21 cellular contexts compared by ENCODE assay signal in the genomic region with DNA sequence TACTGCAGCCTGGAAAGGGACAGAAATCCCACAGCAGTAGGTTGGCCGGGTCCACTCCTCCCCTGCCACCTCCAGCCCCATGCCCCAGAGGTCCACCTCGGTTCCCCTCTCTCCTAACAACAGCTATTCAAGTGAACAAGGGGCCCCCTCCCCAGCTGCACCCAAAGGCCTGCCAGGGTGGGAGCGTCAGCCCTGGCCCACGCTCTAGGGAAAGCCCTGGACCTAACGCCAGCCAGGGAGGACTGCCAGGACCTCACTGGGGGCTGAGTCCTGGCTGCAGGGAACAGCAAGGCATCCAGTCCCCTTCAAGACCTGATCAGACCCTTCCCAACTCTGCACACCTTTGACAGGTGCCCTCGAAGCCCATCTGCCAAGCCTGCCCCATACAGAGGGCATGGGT. TPM values are rescaled to one million over a fixed set of nuclear protein-coding genes. Genes with fewer than 3 reads are reported as not detected.
DNase-seq lines count a peak whose midpoint lies in the region; ATAC-seq, FAIRE-seq and TF ChIP-seq lines count a peak whose summit lies in the region.
"Had no signal": no experiment of that assay in that cellular context is flagged by ENCODE, and none has a peak within 500 bp of the region (broad histone marks: within the 10 kb centered on the region; RNA-seq: fewer than 3 reads in every experiment).

No MANE protein-coding gene starts in this region.

- no peaks in the 10 kb centered on the region for H3K9me3 ChIP-seq in BLaER1 treated with 17β-estradiol and CSF1 and Interleukin-3, amounts not matched to agents 10 nM and 100 nM (replicated peaks in 1 of 11)
- H3K9me3 ChIP-seq in mucosa of rectum (ENCODE audit: control insufficient read depth in 2 of 2, low read length in 2 of 2): no peaks in the 10 kb centered on the region
- no peaks in the 10 kb centered on the region for H3K9me3 ChIP-seq in small intestine (ENCODE audit: control insufficient read depth, low read depth)
- H3K9me3 ChIP-seq: SJSA1 had no signal

- H3K36me3 Mint-ChIP-seq in HFFc6 (ENCODE audit: low read depth): no peaks in the 10 kb centered on the region
- H3K36me3 Mint-ChIP-seq in activated CD8-positive, alpha-beta T cell treated with anti-CD3 and anti-CD28 coated beads, Interleukin-2, amount 10 ng/mL, durations not matched to agents 7 days and 5 days (ENCODE audit: low read depth): peaks cover 17% of the 10 kb centered on the region
- H3K36me3 Mint-ChIP-seq in activated naive CD4-positive, alpha-beta T cell treated with anti-CD3 and anti-CD28 coated beads for 36 hours (ENCODE audit: low read depth): peaks cover 4% of the 10 kb centered on the region

- 63 to 94% (median 69%) methylated on average over 3 to 6 of the region's 6 CpGs for WGBS in small intestine, 3 donors

- FAIRE-seq in small intestine (lab: Jason Lieb, UNC): no peak
- FAIRE-seq: K562 had no signal

- CTCF ChIA-PET in activated CD8-positive, alpha-beta T cell treated with anti-CD3 and anti-CD28 coated beads, Interleukin-2, amount 10 ng/mL, durations not matched to agents 7 days and 5 days (lab: Charles Lee): no interaction called here
- CTCF ChIA-PET in activated naive CD4-positive, alpha-beta T cell treated with anti-CD3 and anti-CD28 coated beads for 36 hours (lab: Charles Lee): no interaction called here

- no peak for TF ChIP-seq CTCF in HFFc6 (IDR thresholded peaks at IDR 0.05)

- no peaks in the 10 kb centered on the region for H3K9me3 Mint-ChIP-seq in HFFc6
- no peaks in the 10 kb centered on the region for H3K9me3 Mint-ChIP-seq in activated CD8-positive, alpha-beta T cell treated with anti-CD3 and anti-CD28 coated beads, Interleukin-2, amount 10 ng/mL, durations not matched to agents 7 days and 5 days (ENCODE audit: insufficient read depth)
- H3K9me3 Mint-ChIP-seq in activated naive CD4-positive, alpha-beta T cell treated with anti-CD3 and anti-CD28 coated beads for 36 hours: no peaks in the 10 kb centered on the region
- H3K9me3 Mint-ChIP-seq: CD4-positive, CD25-positive, alpha-beta regulatory T cell had no signal

- H3K27me3 ChIP-seq in BLaER1 treated with 17β-estradiol and CSF1 and Interleukin-3, amounts not matched to agents 10 nM and 100 nM: peaks cover 82 to 99% (median 95%) of the 10 kb centered on the region in 11 experiments
- H3K27me3 ChIP-seq in mucosa of rectum (ENCODE audit: control insufficient read depth in 2 of 2, insufficient read depth in 2 of 2, low read length in 2 of 2) (no peaks in the 10 kb centered on the region), small intestine (ENCODE audit: control insufficient read depth in 2 of 2, insufficient read depth in 2 of 2, low read length in 2 of 2) (no peaks in the 10 kb centered on the region)
- H3K27me3 ChIP-seq: SJSA1 had no signal

- H3K9ac ChIP-seq in BLaER1 treated with 17β-estradiol and CSF1 and Interleukin-3, amounts not matched to agents 10 nM and 100 nM: peak overlapping the region in 4 of 11 experiments; percentile 13 to 52 (median 24); a peak in 3 of 22 replicates
- H3K9ac ChIP-seq in mucosa of rectum (ENCODE audit: low read depth in 1 of 2, low read length in 2 of 2): peak overlapping the region in 1 of 2 donors; percentile 80

- H3K4me1 ChIP-seq in BLaER1 treated with 17β-estradiol and CSF1 and Interleukin-3, amounts not matched to agents 10 nM and 100 nM: peaks cover 15 to 28% (median 20%) of the 10 kb centered on the region in 10 experiments
- H3K4me1 ChIP-seq in mucosa of rectum (ENCODE audit: control insufficient read depth in 2 of 2, insufficient read depth in 2 of 2, low read length in 2 of 2): peaks cover 24 to 43% of the 10 kb centered on the region in 2 donors
- no peaks in the 10 kb centered on the region for H3K4me1 ChIP-seq in small intestine (ENCODE audit: control insufficient read depth in 2 of 2, insufficient read depth in 1 of 2, low read depth in 1 of 2, low read length in 1 of 2)
- H3K4me1 ChIP-seq: SJSA1 had no signal

- H3K4me2 ChIP-seq in BLaER1 treated with 17β-estradiol and CSF1 and Interleukin-3, amounts not matched to agents 10 nM and 100 nM: peak overlapping the region in 9 of 11 experiments; percentile 26 to 62 (median 41); a peak in 16 of 22 replicates

- DNase-seq in HFFc6 (no peak), small intestine (no peak), occipital lobe (lab: John Stamatoyannopoulos, UW) (no peak)
- no peak for DNase-seq in activated CD8-positive, alpha-beta T cell treated with anti-CD3 and anti-CD28 coated beads, Interleukin-2, amount 10 ng/mL, durations not matched to agents 7 days and 5 days
- no peak for DNase-seq in activated naive CD4-positive, alpha-beta T cell treated with anti-CD3 and anti-CD28 coated beads for 36 hours
- DNase-seq: ACHN; CD4-positive, CD25-positive, alpha-beta regulatory T cell; COR-L47; DMS153; GDM1; NCI-H1417; NCI-H1930; NCI-H226; NCI-H524 treated with DMSO at 0.1 percent for 48 hours; RPMI8226 had no signal

- no peak overlapping the region for H3K4me3 Mint-ChIP-seq in HFFc6
- H3K4me3 Mint-ChIP-seq in activated CD8-positive, alpha-beta T cell treated with anti-CD3 and anti-CD28 coated beads, Interleukin-2, amount 10 ng/mL, durations not matched to agents 7 days and 5 days: no peak overlapping the region
- H3K4me3 Mint-ChIP-seq in activated naive CD4-positive, alpha-beta T cell treated with anti-CD3 and anti-CD28 coated beads for 36 hours: no peak overlapping the region
- H3K4me3 Mint-ChIP-seq: CD4-positive, CD25-positive, alpha-beta regulatory T cell had no signal

- peaks cover 1% of the 10 kb centered on the region; the same call in 1 of the 2 replicates for H3K27me3 Mint-ChIP-seq in HFFc6 (ENCODE audit: insufficient read depth)
- no peaks in the 10 kb centered on the region for H3K27me3 Mint-ChIP-seq in activated CD8-positive, alpha-beta T cell treated with anti-CD3 and anti-CD28 coated beads, Interleukin-2, amount 10 ng/mL, durations not matched to agents 7 days and 5 days (ENCODE audit: low read depth)
- H3K27me3 Mint-ChIP-seq in activated naive CD4-positive, alpha-beta T cell treated with anti-CD3 and anti-CD28 coated beads for 36 hours (ENCODE audit: low read depth): no peaks in the 10 kb centered on the region
- H3K27me3 Mint-ChIP-seq: CD4-positive, CD25-positive, alpha-beta regulatory T cell had no signal

- intact Hi-C loops in activated naive CD4-positive, alpha-beta T cell treated with anti-CD3 and anti-CD28 coated beads for 36 hours (cut with micrococcal nuclease): no loop called here

- no peak overlapping the region; a peak in 1 of 22 replicates for H3K27ac ChIP-seq in BLaER1 treated with 17β-estradiol and CSF1 and Interleukin-3, amounts not matched to agents 10 nM and 100 nM
- H3K27ac ChIP-seq in mucosa of rectum (ENCODE audit: low read depth in 2 of 2, low read length in 2 of 2): peak overlapping the region; percentile 91 to 95
- H3K27ac ChIP-seq in small intestine (ENCODE audit: low read depth in 1 of 2, low read length in 1 of 2): peak overlapping the region; percentile 80 to 93
- H3K27ac ChIP-seq: SJSA1 had no signal

- H3K27ac Mint-ChIP-seq in HFFc6: peak overlapping the region; percentile 48
- no peak overlapping the region for H3K27ac Mint-ChIP-seq in activated CD8-positive, alpha-beta T cell treated with anti-CD3 and anti-CD28 coated beads, Interleukin-2, amount 10 ng/mL, durations not matched to agents 7 days and 5 days
- H3K27ac Mint-ChIP-seq in activated naive CD4-positive, alpha-beta T cell treated with anti-CD3 and anti-CD28 coated beads for 36 hours: no peak overlapping the region
- H3K27ac Mint-ChIP-seq: CD4-positive, CD25-positive, alpha-beta regulatory T cell had no signal

- peaks cover 28 to 90% (median 48%) of the 10 kb centered on the region in 11 experiments for H3K36me3 ChIP-seq in BLaER1 treated with 17β-estradiol and CSF1 and Interleukin-3, amounts not matched to agents 10 nM and 100 nM
- H3K36me3 ChIP-seq in mucosa of rectum (ENCODE audit: control insufficient read depth in 2 of 2, insufficient read depth in 2 of 2, low read length in 2 of 2) (peaks cover 5 to 7% of the 10 kb centered on the region in 2 donors), small intestine (ENCODE audit: control insufficient read depth in 2 of 2, insufficient read depth in 2 of 2, low read length in 2 of 2) (peaks cover 0 to 6% of the 10 kb centered on the region in 2 donors)
- H3K36me3 ChIP-seq: SJSA1 had no signal

- no peak overlapping the region for H3K4me3 ChIP-seq in BLaER1 treated with 17β-estradiol and CSF1 and Interleukin-3, amounts not matched to agents 10 nM and 100 nM
- no peak overlapping the region for H3K4me3 ChIP-seq in mucosa of rectum (ENCODE audit: low read length in 2 of 2)
- no peak overlapping the region for H3K4me3 ChIP-seq in small intestine (ENCODE audit: low read depth in 1 of 2, low read length in 2 of 2)
- H3K4me3 ChIP-seq: K562, SJSA1 had no signal

- ATAC-seq in activated CD8-positive, alpha-beta T cell treated with anti-CD3 and anti-CD28 coated beads, Interleukin-2, amount 10 ng/mL, durations not matched to agents 7 days and 5 days: no peak
- ATAC-seq in HG02588 (IDR thresholded peaks at IDR 0.05; ENCODE audit: unreplicated experiment): no peak
- ATAC-seq: K562 had no signal

- peaks cover 53 to 99% (median 94%) of the 10 kb centered on the region in 11 experiments; a peak in 21 of 22 replicates for H4K20me1 ChIP-seq in BLaER1 treated with 17β-estradiol and CSF1 and Interleukin-3, amounts not matched to agents 10 nM and 100 nM

- POLR2A ChIA-PET in activated CD8-positive, alpha-beta T cell treated with anti-CD3 and anti-CD28 coated beads, Interleukin-2, amount 10 ng/mL, durations not matched to agents 7 days and 5 days (lab: Charles Lee): no interaction called here

- peaks cover 8% of the 10 kb centered on the region; the same call in 1 of the 2 replicates for H3K4me1 Mint-ChIP-seq in HFFc6 (ENCODE audit: low read depth)
- no peaks in the 10 kb centered on the region for H3K4me1 Mint-ChIP-seq in activated CD8-positive, alpha-beta T cell treated with anti-CD3 and anti-CD28 coated beads, Interleukin-2, amount 10 ng/mL, durations not matched to agents 7 days and 5 days (ENCODE audit: low read depth)
- H3K4me1 Mint-ChIP-seq in activated naive CD4-positive, alpha-beta T cell treated with anti-CD3 and anti-CD28 coated beads for 36 hours (ENCODE audit: low read depth): no peaks in the 10 kb centered on the region

RNA-seq across cellular contexts. Expression of a gene that starts 13.2 kb away (rescaled TPM):
- total RNA-seq in HFFc6 (2021; fragmentation: NEBNext Ultra II Directional; extraction: Animal tissue kit (Norgen Biotek cat#: 25700)): 10 to 100 TPM; 14.0 to 33.8 (median 17.7) TPM
- 10 to 100 TPM; 34.0 to 74.9 (median 43.5) TPM for polyA plus RNA-seq in small intestine
- 1 to 10 TPM in 1 of 2 experiments, under 1 TPM in 1; 0.82 to 1.3 TPM for total RNA-seq in activated CD8-positive, alpha-beta T cell treated with anti-CD3 and anti-CD28 coated beads, Interleukin-2, amount 10 ng/mL, durations not matched to agents 7 days and 5 days
- total RNA-seq in activated naive CD4-positive, alpha-beta T cell treated with anti-CD3 and anti-CD28 coated beads for 36 hours: under 1 TPM; 0.32 to 0.41 TPM
- 11.4 TPM for total RNA-seq in occipital lobe

RNA-seq across cellular contexts. Expression of a gene that starts 23.2 kb away (rescaled TPM):
- total RNA-seq in HFFc6 (2021; fragmentation: NEBNext Ultra II Directional; extraction: Animal tissue kit (Norgen Biotek cat#: 25700)): 100 to 1,000 TPM; 203 to 295 (median 218) TPM
- polyA plus RNA-seq in small intestine: 100 to 1,000 TPM in 1 of 3 donors, 10 to 100 TPM in 2; 68.4 to 243 (median 81.0) TPM
- 100 to 1,000 TPM; 155 to 158 TPM for total RNA-seq in activated CD8-positive, alpha-beta T cell treated with anti-CD3 and anti-CD28 coated beads, Interleukin-2, amount 10 ng/mL, durations not matched to agents 7 days and 5 days
- 10 to 100 TPM; 69.5 to 71.2 TPM for total RNA-seq in activated naive CD4-positive, alpha-beta T cell treated with anti-CD3 and anti-CD28 coated beads for 36 hours
- total RNA-seq in occipital lobe: 60.2 TPM

RNA-seq across cellular contexts. Expression of a gene that starts 23.7 kb away (rescaled TPM):
- total RNA-seq in HFFc6 (2021; fragmentation: NEBNext Ultra II Directional; extraction: Animal tissue kit (Norgen Biotek cat#: 25700)): 10 to 100 TPM; 12.9 to 18.9 (median 14.5) TPM
- polyA plus RNA-seq in small intestine: 10 to 100 TPM; 10.1 to 37.3 (median 26.5) TPM
- total RNA-seq in activated CD8-positive, alpha-beta T cell treated with anti-CD3 and anti-CD28 coated beads, Interleukin-2, amount 10 ng/mL, durations not matched to agents 7 days and 5 days: 10 to 100 TPM; 14.6 to 15.9 TPM
- total RNA-seq in activated naive CD4-positive, alpha-beta T cell treated with anti-CD3 and anti-CD28 coated beads for 36 hours: 1 to 10 TPM; 2.5 to 3.4 TPM
- total RNA-seq in occipital lobe: 5.0 TPM

RNA-seq across cellular contexts. Expression of a gene that starts 27.4 kb away (rescaled TPM):
- total RNA-seq in HFFc6 (2021; fragmentation: NEBNext Ultra II Directional; extraction: Animal tissue kit (Norgen Biotek cat#: 25700)): under 1 TPM in 2 of 6 experiments, not detected in 4; 0.26 to 0.43 TPM
- 1 to 10 TPM in 2 of 3 donors, not detected in 1; 1.1 to 1.4 TPM for polyA plus RNA-seq in small intestine
- total RNA-seq in activated CD8-positive, alpha-beta T cell treated with anti-CD3 and anti-CD28 coated beads, Interleukin-2, amount 10 ng/mL, durations not matched to agents 7 days and 5 days: under 1 TPM; 0.16 to 0.58 TPM
- total RNA-seq in activated naive CD4-positive, alpha-beta T cell treated with anti-CD3 and anti-CD28 coated beads for 36 hours: under 1 TPM; 0.26 to 0.30 TPM
- total RNA-seq in occipital lobe: 27.5 TPM
- total RNA-seq: Daoy, SJSA1 had no signal
- polyA plus RNA-seq: CD4-positive, CD25-positive, alpha-beta regulatory T cell had no signal

RNA-seq across cellular contexts. Expression of a gene that starts 54.0 kb away (rescaled TPM):
- total RNA-seq in HFFc6 (2021; fragmentation: NEBNext Ultra II Directional; extraction: Animal tissue kit (Norgen Biotek cat#: 25700)): not detected
- polyA plus RNA-seq in small intestine: under 1 TPM in 1 of 3 donors, not detected in 2; 0.06 TPM
- not detected for total RNA-seq in activated CD8-positive, alpha-beta T cell treated with anti-CD3 and anti-CD28 coated beads, Interleukin-2, amount 10 ng/mL, durations not matched to agents 7 days and 5 days
- under 1 TPM in 1 of 2 experiments, not detected in 1; 0.36 TPM for total RNA-seq in activated naive CD4-positive, alpha-beta T cell treated with anti-CD3 and anti-CD28 coated beads for 36 hours
- 1.7 TPM for total RNA-seq in occipital lobe
- total RNA-seq: CD4-positive, CD25-positive, alpha-beta regulatory T cell had no signal
- polyA plus RNA-seq: CD4-positive, CD25-positive, alpha-beta regulatory T cell had no signal

Comparison
In these comparisons a context has a peak if more than half of its experiments do, and no peak if none do; other contexts are left out.
1. H3K27ac ChIP-seq: peak in mucosa of rectum (2 of 2) and small intestine (2 of 2); none in BLaER1 treated with 17β-estradiol and CSF1 and Interleukin-3, amounts not matched to agents 10 nM and 100 nM (0 of 11).